In genomic region chr1:67824771-67825170, GRCh38 we compare ENCODE assay signal across 23 cellular contexts. TPM values are rescaled to one million over a fixed set of nuclear protein-coding genes. Genes with fewer than 3 reads are reported as not detected.
DNase-seq lines count a peak whose midpoint lies in the region; ATAC-seq lines count a peak whose summit lies in the region.
"Had no signal": no experiment of that assay in that cellular context is flagged by ENCODE, and none has a peak within 500 bp of the region (broad histone marks: within the 10 kb centered on the region; RNA-seq: fewer than 3 reads in every experiment).

No MANE protein-coding gene starts in this region.

- DNase-seq in COLO668 (lab: John Stamatoyannopoulos, UW; ENCODE audit: unreplicated experiment) (peak; percentile 89), NCI-H1092 treated with DMSO at 0.1 percent for 48 hours (lab: John Stamatoyannopoulos, UW) (peak; percentile 75), NCI-H69 (lab: John Stamatoyannopoulos, UW) (peak; percentile 68), left lobe of liver (ENCODE audit: low spot score) (peak; percentile 76), activated gamma-delta T cell (lab: John Stamatoyannopoulos, UW) (no peak), G401 (ENCODE audit: low spot score) (no peak)
- DNase-seq: activated CD8-positive, alpha-beta memory T cell treated with anti-CD3 and anti-CD28 coated beads, Interleukin-2, amount 10 ng/mL, durations not matched to agents 7 days and 5 days; activated naive CD4-positive, alpha-beta T cell treated with anti-CD3 and anti-CD28 coated beads for 36 hours; activated T-cell treated with anti-CD3 and anti-CD28 coated beads, Interleukin-2, amount 50 U/mL, for 48 hours; brain microvascular endothelial cell; Caco-2; GM23248; left ventricle myocardium superior; midbrain; NCI-H187; nephron progenitor cell; SIG-M5; small intestine; stimulated activated CD8-positive, alpha-beta memory T cell treated with anti-CD3 and anti-CD28 coated beads, Interleukin-4, amount 100 ng/mL, for 48 hours; stimulated activated naive CD8-positive, alpha-beta T cell treated with anti-CD3 and anti-CD28 coated beads, Interleukin-15, amount 100 ng/mL, for 72 hours; T-helper 9 cell had no signal

- ATAC-seq in left lobe of liver (peak; percentile 76), GM19324 (IDR thresholded peaks at IDR 0.05; ENCODE audit: low FRiP score, unreplicated experiment) (no peak)
- ATAC-seq: activated CD8-positive, alpha-beta memory T cell treated with anti-CD3 and anti-CD28 coated beads, Interleukin-2, amount 10 ng/mL, durations not matched to agents 7 days and 5 days; left ventricle myocardium superior; stimulated activated naive CD8-positive, alpha-beta T cell treated with anti-CD3 and anti-CD28 coated beads, Interleukin-15, amount 100 ng/mL, for 72 hours; WTC11 had no signal

- in situ Hi-C loops in G401 (cut with HindIII; ENCODE audit: low sequenced_read_pairs): no loop called here

RNA-seq across cellular contexts. Expression of gene GNG12, which starts 8.5 kb away (rescaled TPM):
- 17.3 TPM for total RNA-seq in left lobe of liver
- total RNA-seq in G401 (2014; rRNA removed; shearing (Covaris generic)): 2.6 and 4.7 TPM in 2 replicates

Comparison
In these comparisons a context has a peak if more than half of its experiments do, and no peak if none do; other contexts are left out.
1. DNase-seq: peak in COLO668 (single experiment), NCI-H1092 treated with DMSO at 0.1 percent for 48 hours (single experiment), NCI-H69 (single experiment) and left lobe of liver (single experiment); none in activated gamma-delta T cell (single experiment) and G401 (single experiment).